In genomic region chr17:28327031-28327607, GRCh38 we compare ENCODE assay signal across 4 cellular contexts. TPM values are rescaled to one million over a fixed set of nuclear protein-coding genes. Genes with fewer than 3 reads are reported as not detected.
A peak's percentile ranks its signal among the peaks of the same experiment; 100 is the strongest.
DNase-seq lines count a peak whose midpoint lies in the region; ATAC-seq and TF ChIP-seq lines count a peak whose summit lies in the region.
"Had no signal": no experiment of that assay in that cellular context is flagged by ENCODE, and none has a peak within 500 bp of the region (broad histone marks: within the 10 kb centered on the region; RNA-seq: fewer than 3 reads in every experiment).

No MANE protein-coding gene starts in this region.

- H3K4me3 ChIP-seq in lower leg skin (ENCODE audit: low read depth, poor library complexity, severe bottlenecking), result no peak overlapping the region

- no peak for TF ChIP-seq CTCF in lower leg skin (IDR thresholded peaks at IDR 0.05)

- WGBS in lower leg skin, 2 donors, result 92% methylated on average over 9 of the region's 9 CpGs

- intact Hi-C loops in lower leg skin (cut with DNase I; ENCODE audit: low total_unique reads), result no loop called here

- DNase-seq in lower leg skin (ENCODE audit: low spot score in 2 of 2) (peak; percentile 11 to 26), Ammon's horn (ENCODE audit: low spot score) (no peak)
- DNase-seq: SHP77 had no signal

- TF ChIP-seq POLR2A in lower leg skin (IDR thresholded peaks at IDR 0.05), result no peak

- peak; percentile 43 for ATAC-seq in HG02852 (IDR thresholded peaks at IDR 0.05; ENCODE audit: unreplicated experiment)

RNA-seq across cellular contexts. Expression of gene TMEM97, which starts 8.1 kb away (rescaled TPM):
- total RNA-seq in lower leg skin, result 10 to 100 TPM in 2 of 4 donors, 1 to 10 TPM in 2; 5.7 to 18.6 (median 10.4) TPM

RNA-seq across cellular contexts. Expression of gene IFT20, which starts 8.2 kb away (rescaled TPM):
- 10 to 100 TPM; 22.6 to 40.8 (median 26.7) TPM for total RNA-seq in lower leg skin

RNA-seq across cellular contexts. Expression of gene TNFAIP1, which starts 8.4 kb away (rescaled TPM):
- 10 to 100 TPM; 23.6 to 42.6 (median 36.9) TPM for total RNA-seq in lower leg skin

RNA-seq across cellular contexts. Expression of gene POLDIP2, which starts 30.2 kb away (rescaled TPM):
- total RNA-seq in lower leg skin, result 10 to 100 TPM; 52.1 to 90.2 (median 73.7) TPM

RNA-seq across cellular contexts. Expression of gene SEBOX, which starts 37.9 kb away (rescaled TPM):
- not detected for total RNA-seq in lower leg skin
